3 cellular contexts compared by ENCODE assay signal in genomic region chr5:148433826-148434225, GRCh38.
"Had no signal": no experiment of that assay in that cellular context is flagged by ENCODE, and none has a peak within 500 bp of the region (broad histone marks: within the 10 kb centered on the region; RNA-seq: fewer than 3 reads in every experiment).

No MANE protein-coding gene starts in this region.

- DNase-seq: GDM1, GF-D8 had no signal

- ATAC-seq: GM12878 had no signal

- H3K4me3 ChIP-seq: GM12878 had no signal
